ENCODE assay signal across 16 cellular contexts in genomic region chr15:64847016-64847415, GRCh38. TPM values are rescaled to one million over a fixed set of nuclear protein-coding genes. Genes with fewer than 3 reads are reported as not detected.
DNase-seq lines count a peak whose midpoint lies in the region; ATAC-seq and TF ChIP-seq lines count a peak whose summit lies in the region.
"Had no signal": no experiment of that assay in that cellular context is flagged by ENCODE, and none has a peak within 500 bp of the region (broad histone marks: within the 10 kb centered on the region; RNA-seq: fewer than 3 reads in every experiment).

No MANE protein-coding gene starts in this region.

- H3K9me3 ChIP-seq in BLaER1 (no peaks in the 10 kb centered on the region), gastrocnemius medialis (no peaks in the 10 kb centered on the region)
- H3K9me3 ChIP-seq: HAP-1 had no signal

- H3K36me3 Mint-ChIP-seq in IgD-negative memory B cell (peaks cover 3% of the 10 kb centered on the region), WTC11 (peaks cover 25% of the 10 kb centered on the region)
- H3K36me3 Mint-ChIP-seq in central memory CD8-positive, alpha-beta T cell (ENCODE audit: insufficient read depth): peaks cover 30% of the 10 kb centered on the region
- H3K36me3 Mint-ChIP-seq in naive thymus-derived CD8-positive, alpha-beta T cell: peaks cover 0 to 40% (median 5%) of the 10 kb centered on the region in 3 donors

- peaks cover 79% of the 10 kb centered on the region for H4K20me1 ChIP-seq in BLaER1

- intact Hi-C loops in gastrocnemius medialis (cut with DNase I; ENCODE audit: low total_unique reads): no loop called here

- H3K36me3 ChIP-seq in BLaER1 (peaks cover 42% of the 10 kb centered on the region), gastrocnemius medialis (no peaks in the 10 kb centered on the region)

- in situ Hi-C loops in gastrocnemius medialis (cut with MboI; ENCODE audit: low sequenced_read_pairs in 4 of 4): loop anchor here in 1 of 4 donors (10.0 kb wide), 1 partner anchor 48 kb away; no protein-coding TSS in a partner anchor

- TF ChIP-seq POLR2A in gastrocnemius medialis (IDR thresholded peaks at IDR 0.05): no peak

- TF ChIP-seq CTCF in gastrocnemius medialis (IDR thresholded peaks at IDR 0.05 in 4 of 5, conservative IDR thresholded peaks at IDR 0.05 in 1 of 5) (no peak), WTC11 (IDR thresholded peaks at IDR 0.05) (no peak)

- H3K9ac ChIP-seq in BLaER1: peak overlapping the region; percentile 17; the same call in 1 of the 2 replicates

- peaks cover 81% of the 10 kb centered on the region for H3K4me1 ChIP-seq in BLaER1
- H3K4me1 ChIP-seq in gastrocnemius medialis: peaks cover 0 to 18% of the 10 kb centered on the region in 2 donors

- peaks cover 49 to 65% (median 56%) of the 10 kb centered on the region in 3 donors for H3K4me1 Mint-ChIP-seq in IgD-negative memory B cell
- H3K4me1 Mint-ChIP-seq in central memory CD8-positive, alpha-beta T cell: peaks cover 81% of the 10 kb centered on the region
- peaks cover 42 to 82% (median 67%) of the 10 kb centered on the region in 4 donors for H3K4me1 Mint-ChIP-seq in naive thymus-derived CD8-positive, alpha-beta T cell
- H3K4me1 Mint-ChIP-seq in WTC11: peaks cover 69% of the 10 kb centered on the region

- no peaks in the 10 kb centered on the region for H3K9me3 Mint-ChIP-seq in IgD-negative memory B cell
- H3K9me3 Mint-ChIP-seq in central memory CD8-positive, alpha-beta T cell: no peaks in the 10 kb centered on the region
- no peaks in the 10 kb centered on the region for H3K9me3 Mint-ChIP-seq in naive thymus-derived CD8-positive, alpha-beta T cell
- no peaks in the 10 kb centered on the region for H3K9me3 Mint-ChIP-seq in WTC11

- H3K4me3 ChIP-seq in BLaER1 (no peak overlapping the region), gastrocnemius medialis (no peak overlapping the region)
- H3K4me3 ChIP-seq: HAP-1, K562, SK-N-MC had no signal

- H3K27me3 ChIP-seq in BLaER1: no peaks in the 10 kb centered on the region
- H3K27me3 ChIP-seq in gastrocnemius medialis: no peaks in the 10 kb centered on the region

- H3K27ac ChIP-seq in BLaER1: peak overlapping the region; percentile 1; the same call in 1 of the 2 replicates
- H3K27ac ChIP-seq in gastrocnemius medialis: peak overlapping the region in 1 of 4 donors; percentile 42
- H3K27ac ChIP-seq: SK-N-MC had no signal

- POLR2A ChIA-PET in naive thymus-derived CD8-positive, alpha-beta T cell (lab: Charles Lee): interaction anchor here (0.5 to 5.4 kb wide), 2 partner anchors 47 to 355 kb away, joined by 3 to 51 read pairs; no protein-coding TSS in a partner anchor
- POLR2A ChIA-PET in WTC11 (lab: Charles Lee): no interaction called here

- peak overlapping the region; percentile 98 for H3K4me2 ChIP-seq in BLaER1

- H3K27ac Mint-ChIP-seq in IgD-negative memory B cell (peak overlapping the region in 2 of 3 donors; percentile 67 to 90), WTC11 (no peak overlapping the region)
- no peak overlapping the region for H3K27ac Mint-ChIP-seq in central memory CD8-positive, alpha-beta T cell (ENCODE audit: low read depth)
- peak overlapping the region in 7 of 10 donors; percentile 15 to 85 (median 53) for H3K27ac Mint-ChIP-seq in naive thymus-derived CD8-positive, alpha-beta T cell

- ATAC-seq in central memory CD8-positive, alpha-beta T cell (replicated peaks; ENCODE audit: extremely low read depth, poor library complexity, severe bottlenecking): no peak
- no peak for ATAC-seq in naive thymus-derived CD8-positive, alpha-beta T cell
- ATAC-seq in gastrocnemius medialis (no peak), WTC11 (no peak)
- ATAC-seq: K562 had no signal

- H3K27me3 Mint-ChIP-seq in IgD-negative memory B cell: no peaks in the 10 kb centered on the region
- no peaks in the 10 kb centered on the region for H3K27me3 Mint-ChIP-seq in central memory CD8-positive, alpha-beta T cell
- no peaks in the 10 kb centered on the region for H3K27me3 Mint-ChIP-seq in naive thymus-derived CD8-positive, alpha-beta T cell
- H3K27me3 Mint-ChIP-seq in WTC11 (ENCODE audit: low read depth): no peaks in the 10 kb centered on the region

- DNase-seq in central memory CD8-positive, alpha-beta T cell (ENCODE audit: low spot score in 2 of 2): no peak
- no peak for DNase-seq in naive thymus-derived CD8-positive, alpha-beta T cell
- DNase-seq in hippocampal formation (lab: John Stamatoyannopoulos, UW) (no peak), gastrocnemius medialis (no peak), pons (ENCODE audit: low spot score) (no peak), WTC11 (ENCODE audit: low spot score) (no peak)
- DNase-seq: activated CD4-positive, alpha-beta T cell treated with anti-CD3 and anti-CD28 coated beads, Interleukin-2, amount 50 U/mL, for 4 hours; anterior cingulate cortex; NCI-H1092 treated with DMSO at 0.1 percent for 48 hours; NCI-H226; stimulated activated naive CD4-positive, alpha-beta T cell treated with Interleukin-2 at 50 U/mL for 16 hours had no signal

- CTCF ChIA-PET in WTC11 (lab: Charles Lee): interaction anchor here (0.9 to 1.3 kb wide), 2 partner anchors 9 to 11 kb away, joined by 3 read pairs; no protein-coding TSS in a partner anchor

- peak overlapping the region; percentile 44 to 85 (median 72) for H3K4me3 Mint-ChIP-seq in IgD-negative memory B cell
- H3K4me3 Mint-ChIP-seq in central memory CD8-positive, alpha-beta T cell: peak overlapping the region; percentile 95
- peak overlapping the region in 1 of 10 donors; percentile 63 for H3K4me3 Mint-ChIP-seq in naive thymus-derived CD8-positive, alpha-beta T cell
- no peak overlapping the region for H3K4me3 Mint-ChIP-seq in WTC11

TF ChIP-seq in WTC11, 78 proteins besides CTCF, POLR2A, EP300 and RAD21:
- TF ChIP-seq SP1 (CRISPR knock-in tag; conservative IDR thresholded peaks at IDR 0.05): no peak
- TF ChIP-seq CREB1 (CRISPR knock-in tag; IDR thresholded peaks at IDR 0.05): no peak
- no peak for TF ChIP-seq PRRX2 (CRISPR knock-in tag; IDR thresholded peaks at IDR 0.05)
- TF ChIP-seq ZNF396 (CRISPR knock-in tag; IDR thresholded peaks at IDR 0.05; ENCODE audit: borderline replicate concordance): no peak
- no peak for TF ChIP-seq NR2C2 (CRISPR knock-in tag; IDR thresholded peaks at IDR 0.05)
- TF ChIP-seq, protein P1, sequence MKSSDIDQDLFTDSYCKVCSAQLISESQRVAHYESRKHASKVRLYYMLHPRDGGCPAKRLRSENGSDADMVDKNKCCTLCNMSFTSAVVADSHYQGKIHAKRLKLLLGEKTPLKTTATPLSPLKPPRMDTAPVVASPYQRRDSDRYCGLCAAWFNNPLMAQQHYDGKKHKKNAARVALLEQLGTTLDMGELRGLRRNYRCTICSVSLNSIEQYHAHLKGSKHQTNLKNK (CRISPR knock-in tag; IDR thresholded peaks at IDR 0.05): no peak
- TF ChIP-seq ZNF232 (CRISPR knock-in tag; IDR thresholded peaks at IDR 0.05): no peak
- TF ChIP-seq NFATC4 (CRISPR knock-in tag; IDR thresholded peaks at IDR 0.05): no peak
- TF ChIP-seq, protein P2, sequence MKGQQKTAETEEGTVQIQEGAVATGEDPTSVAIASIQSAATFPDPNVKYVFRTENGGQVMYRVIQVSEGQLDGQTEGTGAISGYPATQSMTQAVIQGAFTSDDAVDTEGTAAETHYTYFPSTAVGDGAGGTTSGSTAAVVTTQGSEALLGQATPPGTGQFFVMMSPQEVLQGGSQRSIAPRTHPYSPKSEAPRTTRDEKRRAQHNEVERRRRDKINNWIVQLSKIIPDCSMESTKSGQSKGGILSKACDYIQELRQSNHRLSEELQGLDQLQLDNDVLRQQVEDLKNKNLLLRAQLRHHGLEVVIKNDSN (CRISPR knock-in tag; IDR thresholded peaks at IDR 0.05): no peak
- TF ChIP-seq ZNF425 (CRISPR knock-in tag; conservative IDR thresholded peaks at IDR 0.05): no peak
- TF ChIP-seq ZBTB21 (CRISPR knock-in tag; IDR thresholded peaks at IDR 0.05; ENCODE audit: borderline replicate concordance): no peak
- TF ChIP-seq NFE2L1 (CRISPR knock-in tag; IDR thresholded peaks at IDR 0.05): no peak
TF ChIP-seq in WTC11: peak in this region for 0.

RNA-seq across cellular contexts. Expression of gene PLEKHO2, which starts 5.3 kb away (rescaled TPM):
- polyA plus RNA-seq in IgD-negative memory B cell: 45.1 TPM
- total RNA-seq in naive thymus-derived CD8-positive, alpha-beta T cell: 1 to 10 TPM; 8.6 TPM
- 10 to 100 TPM in 2 of 3 donors, 1 to 10 TPM in 1; 8.9 to 19.3 (median 12.0) TPM for polyA plus RNA-seq in naive thymus-derived CD8-positive, alpha-beta T cell
- total RNA-seq in gastrocnemius medialis (1 to 10 TPM; 2.0 to 5.4 (median 3.3) TPM), WTC11 (2021) (21.6 to 22.1 TPM (median 21.9 TPM) in 3 replicates)

RNA-seq across cellular contexts. Expression of gene PIF1, which starts 21.6 kb away (rescaled TPM):
- 2.4 TPM for polyA plus RNA-seq in IgD-negative memory B cell
- total RNA-seq in naive thymus-derived CD8-positive, alpha-beta T cell: under 1 TPM in 1 of 2 experiments, not detected in 1; 0.52 TPM
- under 1 TPM in 2 of 3 donors, not detected in 1; 0.15 to 0.68 TPM for polyA plus RNA-seq in naive thymus-derived CD8-positive, alpha-beta T cell
- total RNA-seq in gastrocnemius medialis (under 1 TPM in 2 of 4 donors, not detected in 2; 0.17 to 0.26 TPM), WTC11 (2021) (174 to 249 TPM (median 184 TPM) in 3 replicates)

Comparison
In these comparisons a context has a peak if more than half of its experiments do, and no peak if none do; other contexts are left out.
1. H3K27ac Mint-ChIP-seq: peak in IgD-negative memory B cell (2 of 3) and naive thymus-derived CD8-positive, alpha-beta T cell (7 of 10); none in central memory CD8-positive, alpha-beta T cell (single experiment) and WTC11 (single experiment).
2. RNA of gene PIF1, which starts 21.6 kb away (total RNA-seq): 174 to 249 TPM in WTC11; 0.52 TPM in naive thymus-derived CD8-positive, alpha-beta T cell and 0.17 to 0.26 TPM in gastrocnemius medialis; every median in the first group is over 100 times any median in the second.